ENCODE assay signal across 18 cellular contexts in genomic region chr2:128605421-128605820, GRCh38.
A peak's percentile ranks its signal among the peaks of the same experiment; 100 is the strongest.
DNase-seq lines count a peak whose midpoint lies in the region; ATAC-seq and TF ChIP-seq lines count a peak whose summit lies in the region.
"Had no signal": no experiment of that assay in that cellular context is flagged by ENCODE, and none has a peak within 500 bp of the region (broad histone marks: within the 10 kb centered on the region; RNA-seq: fewer than 3 reads in every experiment).

No MANE protein-coding gene starts in this region.

- TF ChIP-seq POLR2A in spleen (IDR thresholded peaks at IDR 0.05): no peak

- H3K27ac Mint-ChIP-seq in activated naive CD8-positive, alpha-beta T cell treated with anti-CD3 and anti-CD28 coated beads, Interleukin-2, amount 10 ng/mL, durations not matched to agents 7 days and 5 days: no peak overlapping the region
- no peak overlapping the region for H3K27ac Mint-ChIP-seq in activated naive CD8-positive, alpha-beta T cell treated with anti-CD3 and anti-CD28 coated beads for 36 hours
- no peak overlapping the region for H3K27ac Mint-ChIP-seq in chondrocyte (ENCODE audit: unreplicated experiment)

- intact Hi-C loops in lower lobe of right lung (cut with DNase I): no loop called here
- intact Hi-C loops in spleen (cut with DNase I; ENCODE audit: low total_unique reads): no loop called here

- no peaks in the 10 kb centered on the region for H3K9me3 ChIP-seq in lower lobe of right lung
- no peaks in the 10 kb centered on the region for H3K9me3 ChIP-seq in spleen
- H3K9me3 ChIP-seq: A549 had no signal

- H3K4me3 Mint-ChIP-seq in activated naive CD8-positive, alpha-beta T cell treated with anti-CD3 and anti-CD28 coated beads, Interleukin-2, amount 10 ng/mL, durations not matched to agents 7 days and 5 days: no peak overlapping the region
- H3K4me3 Mint-ChIP-seq in activated naive CD8-positive, alpha-beta T cell treated with anti-CD3 and anti-CD28 coated beads for 36 hours: no peak overlapping the region
- H3K4me3 Mint-ChIP-seq in chondrocyte (ENCODE audit: unreplicated experiment): no peak overlapping the region

- ATAC-seq in activated naive CD8-positive, alpha-beta T cell treated with anti-CD3 and anti-CD28 coated beads, Interleukin-2, amount 10 ng/mL, durations not matched to agents 7 days and 5 days (ENCODE audit: low read depth): no peak
- ATAC-seq in lower lobe of right lung (no peak), HG03095 (IDR thresholded peaks at IDR 0.05; ENCODE audit: unreplicated experiment) (no peak)
- ATAC-seq: A549 had no signal

- no peaks in the 10 kb centered on the region for H3K36me3 ChIP-seq in lower lobe of right lung
- H3K36me3 ChIP-seq in spleen: no peaks in the 10 kb centered on the region

- H3K36me3 Mint-ChIP-seq in activated naive CD8-positive, alpha-beta T cell treated with anti-CD3 and anti-CD28 coated beads, Interleukin-2, amount 10 ng/mL, durations not matched to agents 7 days and 5 days: no peaks in the 10 kb centered on the region
- H3K36me3 Mint-ChIP-seq in activated naive CD8-positive, alpha-beta T cell treated with anti-CD3 and anti-CD28 coated beads for 36 hours: no peaks in the 10 kb centered on the region
- H3K36me3 Mint-ChIP-seq in chondrocyte (ENCODE audit: low read depth): no peaks in the 10 kb centered on the region

- peak; percentile 16 for DNase-seq in activated naive CD8-positive, alpha-beta T cell treated with anti-CD3 and anti-CD28 coated beads, Interleukin-2, amount 10 ng/mL, durations not matched to agents 7 days and 5 days
- no peak for DNase-seq in activated naive CD8-positive, alpha-beta T cell treated with anti-CD3 and anti-CD28 coated beads for 36 hours
- DNase-seq in chondrocyte (ENCODE audit: low spot score) (peak; percentile 44), lower lobe of right lung (peak; percentile 41), spleen (peak; percentile 71), HuH-7.5 (ENCODE audit: low spot score) (no peak)
- no peak for DNase-seq in activated CD8-positive, alpha-beta memory T cell treated with anti-CD3 and anti-CD28 coated beads, Interleukin-2, amount 50 U/mL, for 4 hours
- DNase-seq: C1 segment of cervical spinal cord; DMS79 treated with DMSO at 0.1 percent for 48 hours; KBM-7; MV-4-11; NCI-H1417; NCI-H187 treated with DMSO at 0.1 percent for 48 hours; NCI-H345; NCI-H69; NK-92 treated with Interleukin-12 subunit alpha and Interleukin-12 subunit beta, amount 100 ng/mL, for 24 hours had no signal

- H3K4me1 Mint-ChIP-seq in activated naive CD8-positive, alpha-beta T cell treated with anti-CD3 and anti-CD28 coated beads, Interleukin-2, amount 10 ng/mL, durations not matched to agents 7 days and 5 days: no peaks in the 10 kb centered on the region
- H3K4me1 Mint-ChIP-seq in activated naive CD8-positive, alpha-beta T cell treated with anti-CD3 and anti-CD28 coated beads for 36 hours: no peaks in the 10 kb centered on the region
- H3K4me1 Mint-ChIP-seq in chondrocyte (ENCODE audit: low read depth): no peaks in the 10 kb centered on the region

- H3K4me3 ChIP-seq in lower lobe of right lung (no peak overlapping the region), spleen (no peak overlapping the region)
- H3K4me3 ChIP-seq: A549 had no signal

- no peak for TF ChIP-seq CTCF in chondrocyte (IDR thresholded peaks at IDR 0.05)
- no peak for TF ChIP-seq CTCF in lower lobe of right lung (IDR thresholded peaks at IDR 0.05)
- no peak for TF ChIP-seq CTCF in spleen (IDR thresholded peaks at IDR 0.05 in 8 of 11, conservative IDR thresholded peaks at IDR 0.05 in 3 of 11)

- H3K27me3 Mint-ChIP-seq in activated naive CD8-positive, alpha-beta T cell treated with anti-CD3 and anti-CD28 coated beads, Interleukin-2, amount 10 ng/mL, durations not matched to agents 7 days and 5 days: no peaks in the 10 kb centered on the region
- no peaks in the 10 kb centered on the region for H3K27me3 Mint-ChIP-seq in activated naive CD8-positive, alpha-beta T cell treated with anti-CD3 and anti-CD28 coated beads for 36 hours
- H3K27me3 Mint-ChIP-seq in chondrocyte (ENCODE audit: low read depth): no peaks in the 10 kb centered on the region

- WGBS in spleen, 5 donors: 88 to 100% (median 94%) methylated on average over 5 to 7 of the region's 7 CpGs

- H3K4me1 ChIP-seq in lower lobe of right lung: peaks cover 6% of the 10 kb centered on the region
- H3K4me1 ChIP-seq in spleen: peaks cover 0 to 18% (median 8%) of the 10 kb centered on the region in 6 donors
- H3K4me1 ChIP-seq: A549 had no signal

- no peak overlapping the region for H3K27ac ChIP-seq in lower lobe of right lung
- H3K27ac ChIP-seq in spleen: no peak overlapping the region
- H3K27ac ChIP-seq: A549 had no signal

- POLR2A ChIA-PET in activated naive CD8-positive, alpha-beta T cell treated with anti-CD3 and anti-CD28 coated beads, Interleukin-2, amount 10 ng/mL, durations not matched to agents 7 days and 5 days (lab: Charles Lee): no interaction called here

- H3K9me3 Mint-ChIP-seq in activated naive CD8-positive, alpha-beta T cell treated with anti-CD3 and anti-CD28 coated beads, Interleukin-2, amount 10 ng/mL, durations not matched to agents 7 days and 5 days: no peaks in the 10 kb centered on the region
- H3K9me3 Mint-ChIP-seq in activated naive CD8-positive, alpha-beta T cell treated with anti-CD3 and anti-CD28 coated beads for 36 hours: no peaks in the 10 kb centered on the region
- no peaks in the 10 kb centered on the region for H3K9me3 Mint-ChIP-seq in chondrocyte (ENCODE audit: low read depth)

- H3K27me3 ChIP-seq in lower lobe of right lung (ENCODE audit: low read depth) (no peaks in the 10 kb centered on the region), spleen (replicated peaks in 1 of 7) (no peaks in the 10 kb centered on the region)

Comparison
In these comparisons a context has a peak if more than half of its experiments do, and no peak if none do; other contexts are left out.
1. DNase-seq: peak in activated naive CD8-positive, alpha-beta T cell treated with anti-CD3 and anti-CD28 coated beads, Interleukin-2, amount 10 ng/mL, durations not matched to agents 7 days and 5 days (single experiment), chondrocyte (single experiment), lower lobe of right lung (single experiment) and spleen (single experiment); none in activated naive CD8-positive, alpha-beta T cell treated with anti-CD3 and anti-CD28 coated beads for 36 hours (single experiment), HuH-7.5 (single experiment) and activated CD8-positive, alpha-beta memory T cell treated with anti-CD3 and anti-CD28 coated beads, Interleukin-2, amount 50 U/mL, for 4 hours (single experiment).